In genomic region chr14:96094211-96094610, GRCh38 we compare ENCODE assay signal across 27 cellular contexts. TPM values are rescaled to one million over a fixed set of nuclear protein-coding genes. Genes with fewer than 3 reads are reported as not detected.
"Had no signal": no experiment of that assay in that cellular context is flagged by ENCODE, and none has a peak within 500 bp of the region (broad histone marks: within the 10 kb centered on the region; RNA-seq: fewer than 3 reads in every experiment).

No MANE protein-coding gene starts in this region.

- H3K4me3 ChIP-seq: adrenal gland, breast epithelium, K562, SJSA1 had no signal

- H3K27ac Mint-ChIP-seq: activated B cell treated with CpG ODN at 0.5 μM for 24 hours; activated CD4-positive, alpha-beta memory T cell treated with anti-CD3 and anti-CD28 coated beads, Interleukin-2, amount 10 ng/mL, durations not matched to agents 7 days and 5 days; activated CD4-positive, alpha-beta T cell treated with anti-CD3 and anti-CD28 coated beads, Interleukin-2, amount 10 ng/mL, durations not matched to agents 7 days and 5 days; activated naive CD8-positive, alpha-beta T cell treated with anti-CD3 and anti-CD28 coated beads, Interleukin-2, amount 10 ng/mL, durations not matched to agents 7 days and 5 days; activated T-helper 17 cell treated with anti-CD3 and anti-CD28 coated beads, Interleukin-2, amount 50 U/mL, for 72 hours; T-helper 1 cell treated with Interleukin-12 subunit alpha and Interleukin-12 subunit beta and Interleukin-4 antibody, amounts not matched to agents 30 μg/mL and 1 μg/mL, for 36 hours had no signal

- ATAC-seq: activated T-helper 17 cell treated with anti-CD3 and anti-CD28 coated beads, Interleukin-2, amount 50 U/mL, for 72 hours; K562; SK-N-SH treated with all-trans-retinoic acid at 6 μM for 48 hours had no signal

- H3K36me3 Mint-ChIP-seq: activated naive CD8-positive, alpha-beta T cell treated with anti-CD3 and anti-CD28 coated beads, Interleukin-2, amount 10 ng/mL, durations not matched to agents 7 days and 5 days had no signal

- H3K4me3 Mint-ChIP-seq: activated B cell treated with CpG ODN at 0.5 μM for 24 hours; activated CD4-positive, alpha-beta memory T cell treated with anti-CD3 and anti-CD28 coated beads, Interleukin-2, amount 10 ng/mL, durations not matched to agents 7 days and 5 days; activated CD4-positive, alpha-beta T cell treated with anti-CD3 and anti-CD28 coated beads, Interleukin-2, amount 10 ng/mL, durations not matched to agents 7 days and 5 days; activated naive CD8-positive, alpha-beta T cell treated with anti-CD3 and anti-CD28 coated beads, Interleukin-2, amount 10 ng/mL, durations not matched to agents 7 days and 5 days; activated T-helper 17 cell treated with anti-CD3 and anti-CD28 coated beads, Interleukin-2, amount 50 U/mL, for 72 hours; T-helper 1 cell treated with Interleukin-12 subunit alpha and Interleukin-12 subunit beta and Interleukin-4 antibody, amounts not matched to agents 30 μg/mL and 1 μg/mL, for 36 hours had no signal

- H3K9me3 Mint-ChIP-seq: activated B cell treated with CpG ODN at 0.5 μM for 24 hours; activated CD4-positive, alpha-beta memory T cell treated with anti-CD3 and anti-CD28 coated beads, Interleukin-2, amount 10 ng/mL, durations not matched to agents 7 days and 5 days; activated CD4-positive, alpha-beta T cell treated with anti-CD3 and anti-CD28 coated beads, Interleukin-2, amount 10 ng/mL, durations not matched to agents 7 days and 5 days; activated naive CD8-positive, alpha-beta T cell treated with anti-CD3 and anti-CD28 coated beads, Interleukin-2, amount 10 ng/mL, durations not matched to agents 7 days and 5 days; activated T-helper 17 cell treated with anti-CD3 and anti-CD28 coated beads, Interleukin-2, amount 50 U/mL, for 72 hours; T-helper 1 cell treated with Interleukin-12 subunit alpha and Interleukin-12 subunit beta and Interleukin-4 antibody, amounts not matched to agents 30 μg/mL and 1 μg/mL, for 36 hours had no signal

- H3K4me1 Mint-ChIP-seq: activated B cell treated with CpG ODN at 0.5 μM for 24 hours; activated CD4-positive, alpha-beta memory T cell treated with anti-CD3 and anti-CD28 coated beads, Interleukin-2, amount 10 ng/mL, durations not matched to agents 7 days and 5 days; activated naive CD8-positive, alpha-beta T cell treated with anti-CD3 and anti-CD28 coated beads, Interleukin-2, amount 10 ng/mL, durations not matched to agents 7 days and 5 days; activated T-helper 17 cell treated with anti-CD3 and anti-CD28 coated beads, Interleukin-2, amount 50 U/mL, for 72 hours had no signal

- H3K27me3 Mint-ChIP-seq: activated B cell treated with CpG ODN at 0.5 μM for 24 hours; activated CD4-positive, alpha-beta memory T cell treated with anti-CD3 and anti-CD28 coated beads, Interleukin-2, amount 10 ng/mL, durations not matched to agents 7 days and 5 days; activated CD4-positive, alpha-beta T cell treated with anti-CD3 and anti-CD28 coated beads, Interleukin-2, amount 10 ng/mL, durations not matched to agents 7 days and 5 days; activated naive CD8-positive, alpha-beta T cell treated with anti-CD3 and anti-CD28 coated beads, Interleukin-2, amount 10 ng/mL, durations not matched to agents 7 days and 5 days had no signal

- H3K4me1 ChIP-seq: breast epithelium had no signal

- H3K27ac ChIP-seq: breast epithelium, SJSA1 had no signal

- H3K36me3 ChIP-seq: adrenal gland, breast epithelium, SJSA1 had no signal

- H3K9me3 ChIP-seq: adrenal gland, breast epithelium, SJSA1 had no signal

- H3K27me3 ChIP-seq: adrenal gland, breast epithelium, SJSA1 had no signal

- DNase-seq: activated B cell treated with CpG ODN at 0.5 μM for 24 hours; activated CD4-positive, alpha-beta memory T cell treated with anti-CD3 and anti-CD28 coated beads, Interleukin-2, amount 10 ng/mL, durations not matched to agents 7 days and 5 days; activated CD4-positive, alpha-beta T cell treated with anti-CD3 and anti-CD28 coated beads, Interleukin-2, amount 10 ng/mL, durations not matched to agents 7 days and 5 days; activated naive CD4-positive, alpha-beta T cell treated with anti-CD3 and anti-CD28 coated beads, Interleukin-2, amount 50 U/mL, for 16 hours; activated T-cell treated with anti-CD3 and anti-CD28 coated beads for 4 hours; activated T-cell treated with anti-CD3 and anti-CD28 coated beads, Interleukin-2, amount 50 U/mL, for 48 hours; anterior cingulate cortex; caudate nucleus; NCI-H1048; NCI-H1417; NCI-H1694; NCI-H2029; NCI-H2107; NCI-H345; NCI-H510A; NCI-H526 treated with DMSO at 0.1 percent for 48 hours; NCI-H82; Right ventricle myocardium superior; RPMI8226 had no signal

RNA-seq across cellular contexts. Expression of gene C14orf132, which starts 55.0 kb away (rescaled TPM):
- total RNA-seq: K562 had no signal
- polyA plus RNA-seq: K562 had no signal
